8 cellular contexts compared by ENCODE assay signal in genomic region chr1:156502396-156502748, GRCh38. TPM values are rescaled to one million over a fixed set of nuclear protein-coding genes. Genes with fewer than 3 reads are reported as not detected.
DNase-seq lines count a peak whose midpoint lies in the region; ATAC-seq and TF ChIP-seq lines count a peak whose summit lies in the region.

No MANE protein-coding gene starts in this region.

- H3K4me1 Mint-ChIP-seq in activated CD4-positive, alpha-beta T cell treated with anti-CD3 and anti-CD28 coated beads, Interleukin-2, amount 10 ng/mL, durations not matched to agents 24 days and 14 days, result peaks cover 61% of the 10 kb centered on the region
- peaks cover 57% of the 10 kb centered on the region for H3K4me1 Mint-ChIP-seq in activated naive CD8-positive, alpha-beta T cell treated with anti-CD3 and anti-CD28 coated beads, Interleukin-2, amount 10 ng/mL, durations not matched to agents 7 days and 5 days

- H3K27ac ChIP-seq in liver (ENCODE audit: low read depth in 1 of 2, low read length in 2 of 2), result peak overlapping the region; percentile 100
- H3K27ac ChIP-seq in testis, result peak overlapping the region; percentile 98 to 100

- in situ Hi-C loops in KBM-7 (cut with MboI; ENCODE audit: low pct_unique_long_range_greater_than_20kb, low sequenced_read_pairs), result no loop called here

- no peak for ATAC-seq in activated naive CD8-positive, alpha-beta T cell treated with anti-CD3 and anti-CD28 coated beads, Interleukin-2, amount 10 ng/mL, durations not matched to agents 7 days and 5 days (ENCODE audit: low read depth)

- H3K4me3 ChIP-seq in liver (ENCODE audit: low read depth in 1 of 3, low read length in 3 of 3) (no peak overlapping the region), testis (peak overlapping the region in 1 of 2 donors; percentile 99)

- no peaks in the 10 kb centered on the region for H3K9me3 Mint-ChIP-seq in activated CD4-positive, alpha-beta T cell treated with anti-CD3 and anti-CD28 coated beads, Interleukin-2, amount 10 ng/mL, durations not matched to agents 24 days and 14 days
- no peaks in the 10 kb centered on the region for H3K9me3 Mint-ChIP-seq in activated naive CD8-positive, alpha-beta T cell treated with anti-CD3 and anti-CD28 coated beads, Interleukin-2, amount 10 ng/mL, durations not matched to agents 7 days and 5 days

- H3K4me1 ChIP-seq in liver (ENCODE audit: control insufficient read depth in 4 of 4, insufficient read depth in 4 of 4, low read length in 3 of 4) (peaks cover 12 to 42% (median 33%) of the 10 kb centered on the region in 4 donors), testis (peaks cover 58% of the 10 kb centered on the region)

- intact Hi-C loops in activated CD4-positive, alpha-beta T cell treated with anti-CD3 and anti-CD28 coated beads, Interleukin-2, amount 10 ng/mL, durations not matched to agents 24 days and 14 days (cut with micrococcal nuclease), result loop anchor here (5.0 to 10.0 kb wide), 5 partner anchors 165 to 1528 kb away; partner anchors contain the start of genes CCT3, CKS1B, LAMTOR2 and LMNA
- intact Hi-C loops in testis (cut with DNase I; ENCODE audit: low total_unique reads), result no loop called here

- H3K36me3 Mint-ChIP-seq in activated CD4-positive, alpha-beta T cell treated with anti-CD3 and anti-CD28 coated beads, Interleukin-2, amount 10 ng/mL, durations not matched to agents 24 days and 14 days (ENCODE audit: low read depth), result peaks cover 7% of the 10 kb centered on the region
- peaks cover 5% of the 10 kb centered on the region for H3K36me3 Mint-ChIP-seq in activated naive CD8-positive, alpha-beta T cell treated with anti-CD3 and anti-CD28 coated beads, Interleukin-2, amount 10 ng/mL, durations not matched to agents 7 days and 5 days

- no peak for TF ChIP-seq CTCF in liver (IDR thresholded peaks at IDR 0.05; ENCODE audit: low read depth, low read length, missing input control)
- TF ChIP-seq CTCF in testis (IDR thresholded peaks at IDR 0.05), result no peak

- WGBS in liver, result 69% methylated on average over 1 of the region's 1 CpG
- WGBS in testis, 2 donors, result 17 to 38% methylated on average over 1 of the region's 1 CpG

- DNase-seq in activated CD4-positive, alpha-beta T cell treated with anti-CD3 and anti-CD28 coated beads, Interleukin-2, amount 10 ng/mL, durations not matched to agents 24 days and 14 days, result no peak
- no peak for DNase-seq in activated CD4-positive, alpha-beta T cell treated with anti-CD3 and anti-CD28 coated beads, Interleukin-2, amount 50 U/mL, for 48 hours
- no peak for DNase-seq in activated naive CD8-positive, alpha-beta T cell treated with anti-CD3 and anti-CD28 coated beads, Interleukin-2, amount 10 ng/mL, durations not matched to agents 7 days and 5 days
- DNase-seq in testis, result no peak
- no peak for DNase-seq in KBM-7
- no peak for DNase-seq in hepatic stellate cell (ENCODE audit: low spot score)
- DNase-seq in iPS-NIHi7 (ENCODE audit: extremely low spot score), result no peak

- no peaks in the 10 kb centered on the region for H3K36me3 ChIP-seq in liver (ENCODE audit: control insufficient read depth in 4 of 4, insufficient read depth in 3 of 4, low read depth in 1 of 4, low read length in 3 of 4)
- H3K36me3 ChIP-seq in testis (ENCODE audit: low read depth, missing control alignments), result no peaks in the 10 kb centered on the region

- H3K27me3 ChIP-seq in liver (ENCODE audit: control insufficient read depth in 4 of 4, insufficient read depth in 4 of 4, low read length in 3 of 4) (no peaks in the 10 kb centered on the region), testis (no peaks in the 10 kb centered on the region)

- TF ChIP-seq RAD21 in liver (IDR thresholded peaks at IDR 0.05), result no peak

- H3K4me3 Mint-ChIP-seq in activated CD4-positive, alpha-beta T cell treated with anti-CD3 and anti-CD28 coated beads, Interleukin-2, amount 10 ng/mL, durations not matched to agents 24 days and 14 days, result peak overlapping the region; percentile 91
- peak overlapping the region; percentile 78 for H3K4me3 Mint-ChIP-seq in activated naive CD8-positive, alpha-beta T cell treated with anti-CD3 and anti-CD28 coated beads, Interleukin-2, amount 10 ng/mL, durations not matched to agents 7 days and 5 days

- H3K9me3 ChIP-seq in liver (ENCODE audit: control insufficient read depth in 4 of 4, low read length in 3 of 4) (no peaks in the 10 kb centered on the region), testis (no peaks in the 10 kb centered on the region)

- TF ChIP-seq POLR2A in testis (IDR thresholded peaks at IDR 0.05), result no peak

- H3K9ac ChIP-seq in liver (ENCODE audit: low read depth in 1 of 2, low read length in 2 of 2), result peak overlapping the region in 1 of 2 donors; percentile 1

- H3K27ac Mint-ChIP-seq in activated CD4-positive, alpha-beta T cell treated with anti-CD3 and anti-CD28 coated beads, Interleukin-2, amount 10 ng/mL, durations not matched to agents 24 days and 14 days, result peak overlapping the region; percentile 96
- H3K27ac Mint-ChIP-seq in activated naive CD8-positive, alpha-beta T cell treated with anti-CD3 and anti-CD28 coated beads, Interleukin-2, amount 10 ng/mL, durations not matched to agents 7 days and 5 days, result peak overlapping the region; percentile 89

- POLR2A ChIA-PET in activated naive CD8-positive, alpha-beta T cell treated with anti-CD3 and anti-CD28 coated beads, Interleukin-2, amount 10 ng/mL, durations not matched to agents 7 days and 5 days (lab: Charles Lee), result interaction anchor here (0.7 to 4.2 kb wide), 9 partner anchors 19 to 562 kb away, joined by 3 to 62 read pairs (median 6); partner anchors contain the start of gene MRPL24

- H3K27me3 Mint-ChIP-seq in activated CD4-positive, alpha-beta T cell treated with anti-CD3 and anti-CD28 coated beads, Interleukin-2, amount 10 ng/mL, durations not matched to agents 24 days and 14 days, result no peaks in the 10 kb centered on the region
- H3K27me3 Mint-ChIP-seq in activated naive CD8-positive, alpha-beta T cell treated with anti-CD3 and anti-CD28 coated beads, Interleukin-2, amount 10 ng/mL, durations not matched to agents 7 days and 5 days, result no peaks in the 10 kb centered on the region

TF ChIP-seq in liver, 16 proteins besides CTCF, POLR2A, EP300 and RAD21:
- TF ChIP-seq SP1 (IDR thresholded peaks at IDR 0.05) (no peak), HNF4G (IDR thresholded peaks at IDR 0.05) (no peak), HNF4A (conservative IDR thresholded peaks at IDR 0.05) (no peak), RXRA (IDR thresholded peaks at IDR 0.05) (no peak), YY1 (IDR thresholded peaks at IDR 0.05) (no peak), GABPA (IDR thresholded peaks at IDR 0.05 in 1 of 2, conservative IDR thresholded peaks at IDR 0.05 in 1 of 2) (no peak), JUND (IDR thresholded peaks at IDR 0.05) (no peak), TAF1 (conservative IDR thresholded peaks at IDR 0.05) (no peak), MAX (IDR thresholded peaks at IDR 0.05) (no peak), EGR1 (IDR thresholded peaks at IDR 0.05; ENCODE audit: low read depth in 2 of 2) (no peak), NR2F2 (IDR thresholded peaks at IDR 0.05) (no peak)

RNA-seq across cellular contexts. Expression of gene MEF2D, which starts 1.8 kb away (rescaled TPM):
- total RNA-seq in activated CD4-positive, alpha-beta T cell treated with anti-CD3 and anti-CD28 coated beads, Interleukin-2, amount 10 ng/mL, durations not matched to agents 24 days and 14 days, result 29.7 and 29.8 TPM in 2 replicates
- total RNA-seq in activated naive CD8-positive, alpha-beta T cell treated with anti-CD3 and anti-CD28 coated beads, Interleukin-2, amount 10 ng/mL, durations not matched to agents 7 days and 5 days, result 10 to 100 TPM; 52.4 to 54.4 TPM
- 1 to 10 TPM; 5.2 to 5.7 TPM for total RNA-seq in liver
- polyA plus RNA-seq in liver, result 1 to 10 TPM; 3.4 to 7.6 TPM
- 100 to 1,000 TPM in 1 of 2 donors, 10 to 100 TPM in 1; 96.8 to 113 TPM for total RNA-seq in testis
- polyA plus RNA-seq in testis (ENCODE audit: insufficient read depth, low read depth, low replicate concordance), result 34.4 TPM
